ENCODE assay signal across 10 cellular contexts in genomic region chr10:94088926-94089381, GRCh38.
DNase-seq lines count a peak whose midpoint lies in the region; TF ChIP-seq lines count a peak whose summit lies in the region.
"Had no signal": no experiment of that assay in that cellular context is flagged by ENCODE, and none has a peak within 500 bp of the region (broad histone marks: within the 10 kb centered on the region; RNA-seq: fewer than 3 reads in every experiment).

No MANE protein-coding gene starts in this region.

- no peak overlapping the region for H3K4me3 Mint-ChIP-seq in activated T-cell treated with anti-CD3 and anti-CD28 coated beads, Interleukin-2, amount 50 U/mL, for 24 hours
- no peak overlapping the region for H3K4me3 Mint-ChIP-seq in endodermal cell

- no peak overlapping the region for H3K9ac ChIP-seq in muscle layer of colon (ENCODE audit: low read length)
- no peak overlapping the region for H3K9ac ChIP-seq in endodermal cell (ENCODE audit: extremely low read depth, low read length, poor library complexity, severe bottlenecking)

- no peak for TF ChIP-seq CTCF in endodermal cell (conservative IDR thresholded peaks at IDR 0.05)

- H3K4me1 ChIP-seq in muscle layer of colon (ENCODE audit: insufficient read depth, low read length): peaks cover 19% of the 10 kb centered on the region
- peaks cover 39% of the 10 kb centered on the region for H3K4me1 ChIP-seq in endodermal cell (ENCODE audit: control insufficient read depth, insufficient read depth, low read length)

- H3K4me1 Mint-ChIP-seq in activated T-cell treated with anti-CD3 and anti-CD28 coated beads, Interleukin-2, amount 50 U/mL, for 24 hours (ENCODE audit: low read depth): no peaks in the 10 kb centered on the region
- H3K4me1 Mint-ChIP-seq in endodermal cell: peaks cover 46% of the 10 kb centered on the region

- no peaks in the 10 kb centered on the region for H3K36me3 Mint-ChIP-seq in activated T-cell treated with anti-CD3 and anti-CD28 coated beads, Interleukin-2, amount 50 U/mL, for 24 hours (ENCODE audit: low read depth)
- H3K36me3 Mint-ChIP-seq in endodermal cell (ENCODE audit: low read depth): no peaks in the 10 kb centered on the region

- H3K27ac ChIP-seq in muscle layer of colon (ENCODE audit: low read depth, low read length): peak overlapping the region; percentile 26
- no peak overlapping the region for H3K27ac ChIP-seq in endodermal cell (ENCODE audit: low read depth, low read length)
- H3K27ac ChIP-seq: PC-9 had no signal

- H3K27ac Mint-ChIP-seq in activated T-cell treated with anti-CD3 and anti-CD28 coated beads, Interleukin-2, amount 50 U/mL, for 24 hours: no peak overlapping the region
- no peak overlapping the region for H3K27ac Mint-ChIP-seq in endodermal cell

- H3K27me3 Mint-ChIP-seq in activated T-cell treated with anti-CD3 and anti-CD28 coated beads, Interleukin-2, amount 50 U/mL, for 24 hours: peaks cover 12% of the 10 kb centered on the region
- no peaks in the 10 kb centered on the region for H3K27me3 Mint-ChIP-seq in endodermal cell (ENCODE audit: insufficient read depth)

- H3K4me3 ChIP-seq in MG63: no peak overlapping the region
- H3K4me3 ChIP-seq in muscle layer of colon (ENCODE audit: low read depth in 1 of 2, low read length in 2 of 2): peak overlapping the region; percentile 9 to 10
- no peak overlapping the region for H3K4me3 ChIP-seq in endodermal cell (ENCODE audit: low read length)
- H3K4me3 ChIP-seq: PC-9 had no signal

- no peaks in the 10 kb centered on the region for H3K27me3 ChIP-seq in MG63
- H3K27me3 ChIP-seq in muscle layer of colon (ENCODE audit: control insufficient read depth in 1 of 2, insufficient read depth in 2 of 2, low read length in 2 of 2): no peaks in the 10 kb centered on the region
- no peaks in the 10 kb centered on the region for H3K27me3 ChIP-seq in endodermal cell (ENCODE audit: control insufficient read depth, insufficient read depth, low read length, poor library complexity, severe bottlenecking)

- WGBS in endodermal cell (ENCODE audit: insufficient coverage in 1 of 2, insufficient read length in 1 of 2), 2 experiments: 69 to 72% methylated on average over 3 to 7 of the region's 7 CpGs

- no peaks in the 10 kb centered on the region for H3K9me3 Mint-ChIP-seq in activated T-cell treated with anti-CD3 and anti-CD28 coated beads, Interleukin-2, amount 50 U/mL, for 24 hours
- H3K9me3 Mint-ChIP-seq in endodermal cell: no peaks in the 10 kb centered on the region

- H3K36me3 ChIP-seq in MG63: no peaks in the 10 kb centered on the region
- no peaks in the 10 kb centered on the region for H3K36me3 ChIP-seq in muscle layer of colon (ENCODE audit: insufficient read depth, low read length)
- peaks cover 7% of the 10 kb centered on the region for H3K36me3 ChIP-seq in endodermal cell (ENCODE audit: control insufficient read depth, insufficient read depth, low read length)

- H3K9me3 ChIP-seq in MG63: no peaks in the 10 kb centered on the region
- no peaks in the 10 kb centered on the region for H3K9me3 ChIP-seq in muscle layer of colon (ENCODE audit: low read length)
- H3K9me3 ChIP-seq in endodermal cell (ENCODE audit: control insufficient read depth, low read length): no peaks in the 10 kb centered on the region

- DNase-seq in AG08395 (ENCODE audit: low spot score): peak; percentile 33
- DNase-seq in MG63: peak; percentile 55
- peak; percentile 53 for DNase-seq in dedifferentiated amniotic fluid mesenchymal stem cell (ENCODE audit: extremely low spot score)
- no peak for DNase-seq in activated T-cell treated with anti-CD3 and anti-CD28 coated beads, Interleukin-2, amount 50 U/mL, for 24 hours
- no peak for DNase-seq in endodermal cell
- DNase-seq in T-helper 1 cell: no peak
- no peak for DNase-seq in SW480 (ENCODE audit: low spot score)
- DNase-seq: mesendoderm, PC-9 had no signal

Comparison
In these comparisons a context has a peak if more than half of its experiments do, and no peak if none do; other contexts are left out.
1. DNase-seq: peak in AG08395 (single experiment), MG63 (single experiment) and dedifferentiated amniotic fluid mesenchymal stem cell (single experiment); none in activated T-cell treated with anti-CD3 and anti-CD28 coated beads, Interleukin-2, amount 50 U/mL, for 24 hours (single experiment), endodermal cell (single experiment), T-helper 1 cell (0 of 5) and SW480 (single experiment).
2. H3K4me3 ChIP-seq: peak in muscle layer of colon (2 of 2); none in MG63 (single experiment) and endodermal cell (single experiment).